In genomic region chr18:63298393-63299015, GRCh38 we compare ENCODE assay signal across 12 cellular contexts. TPM values are rescaled to one million over a fixed set of nuclear protein-coding genes. Genes with fewer than 3 reads are reported as not detected.
A peak's percentile ranks its signal among the peaks of the same experiment; 100 is the strongest.
DNase-seq lines count a peak whose midpoint lies in the region; ATAC-seq and TF ChIP-seq lines count a peak whose summit lies in the region.
"Had no signal": no experiment of that assay in that cellular context is flagged by ENCODE, and none has a peak within 500 bp of the region (broad histone marks: within the 10 kb centered on the region; RNA-seq: fewer than 3 reads in every experiment).

No MANE protein-coding gene starts in this region.

- peaks cover 67% of the 10 kb centered on the region for H3K4me1 Mint-ChIP-seq in activated CD4-positive, alpha-beta T cell treated with anti-CD3 and anti-CD28 coated beads for 36 hours
- peaks cover 71% of the 10 kb centered on the region for H3K4me1 Mint-ChIP-seq in activated B cell treated with CpG ODN at 0.5 μM for 24 hours
- peaks cover 72% of the 10 kb centered on the region for H3K4me1 Mint-ChIP-seq in stimulated activated effector memory CD8-positive, alpha-beta T cell treated with anti-CD3 and anti-CD28 coated beads, Interleukin-12 subunit alpha, Interleukin-12 subunit beta, amount 100 ng/mL, for 72 hours

- ATAC-seq in activated CD4-positive, alpha-beta T cell treated with anti-CD3 and anti-CD28 coated beads for 36 hours, result peak; percentile 25
- no peak for ATAC-seq in activated B cell treated with CpG ODN at 0.5 μM for 24 hours (ENCODE audit: low read depth)
- no peak for ATAC-seq in stimulated activated effector memory CD8-positive, alpha-beta T cell treated with anti-CD3 and anti-CD28 coated beads, Interleukin-12 subunit alpha, Interleukin-12 subunit beta, amount 100 ng/mL, for 72 hours
- ATAC-seq in HG02870 (IDR thresholded peaks at IDR 0.05; ENCODE audit: unreplicated experiment), result no peak

- intact Hi-C loops in activated CD4-positive, alpha-beta T cell treated with anti-CD3 and anti-CD28 coated beads for 36 hours (cut with DNase I, micrococcal nuclease), result no loop called here
- intact Hi-C loops in activated B cell treated with CpG ODN at 0.5 μM for 24 hours (cut with micrococcal nuclease), result no loop called here

- no peaks in the 10 kb centered on the region for H3K9me3 ChIP-seq in effector memory CD4-positive, alpha-beta T cell (ENCODE audit: control insufficient read depth, low read length)
- no peaks in the 10 kb centered on the region for H3K9me3 ChIP-seq in neuronal stem cell (replicated peaks in 1 of 2; ENCODE audit: control insufficient read depth in 2 of 2, insufficient read depth in 1 of 2, low read depth in 1 of 2, low read length in 2 of 2)

- H3K4me3 ChIP-seq in effector memory CD4-positive, alpha-beta T cell (ENCODE audit: insufficient read depth, low read depth, low read length, poor library complexity, severe bottlenecking), result no peak overlapping the region
- no peak overlapping the region for H3K4me3 ChIP-seq in neuronal stem cell (ENCODE audit: low read length in 2 of 2)

- TF ChIP-seq CTCF in activated B cell treated with CpG ODN at 0.5 μM for 24 hours (IDR thresholded peaks at IDR 0.05), result no peak

- H2AFZ ChIP-seq in neuronal stem cell (ENCODE audit: low read length), result no peak overlapping the region

- WGBS in neuronal stem cell (ENCODE audit: extremely low coverage in 2 of 2, insufficient read length in 2 of 2, insufficient replicate concordance in 1 of 2), 2 donors, result no CpG with 5 or more reads among the region's 5 CpGs

- peak overlapping the region; percentile 33 for H3K27ac ChIP-seq in effector memory CD4-positive, alpha-beta T cell (ENCODE audit: insufficient read depth, low read length, poor library complexity, severe bottlenecking)
- H3K27ac ChIP-seq in neuronal stem cell (replicated peaks; ENCODE audit: low read length), result no peak overlapping the region

- no peaks in the 10 kb centered on the region for H3K9me3 Mint-ChIP-seq in activated CD4-positive, alpha-beta T cell treated with anti-CD3 and anti-CD28 coated beads for 36 hours (ENCODE audit: low read depth)
- H3K9me3 Mint-ChIP-seq in activated B cell treated with CpG ODN at 0.5 μM for 24 hours, result no peaks in the 10 kb centered on the region
- H3K9me3 Mint-ChIP-seq in stimulated activated effector memory CD8-positive, alpha-beta T cell treated with anti-CD3 and anti-CD28 coated beads, Interleukin-12 subunit alpha, Interleukin-12 subunit beta, amount 100 ng/mL, for 72 hours, result no peaks in the 10 kb centered on the region

- peaks cover 62% of the 10 kb centered on the region for H3K4me1 ChIP-seq in effector memory CD4-positive, alpha-beta T cell (ENCODE audit: control insufficient read depth, insufficient read depth, low read length, poor library complexity, severe bottlenecking)
- peaks cover 1 to 10% of the 10 kb centered on the region in 2 donors for H3K4me1 ChIP-seq in neuronal stem cell (ENCODE audit: control insufficient read depth in 2 of 2, insufficient read depth in 1 of 2, low read depth in 1 of 2, low read length in 2 of 2)

- H3K18ac ChIP-seq in neuronal stem cell (ENCODE audit: low read length), result no peak overlapping the region

- no peak overlapping the region for H2BK15ac ChIP-seq in neuronal stem cell (ENCODE audit: low read length)

- H3K4ac ChIP-seq in neuronal stem cell (ENCODE audit: low read length), result no peak overlapping the region

- H3K9ac ChIP-seq in neuronal stem cell (ENCODE audit: low read depth, low read length, poor library complexity), result no peak overlapping the region

- H4K91ac ChIP-seq in neuronal stem cell (ENCODE audit: low read depth, low read length, poor library complexity), result no peak overlapping the region

- no peaks in the 10 kb centered on the region for H3K27me3 ChIP-seq in effector memory CD4-positive, alpha-beta T cell (replicated peaks; ENCODE audit: control insufficient read depth, insufficient read depth, low read length, poor library complexity, severe bottlenecking)
- H3K27me3 ChIP-seq in neuronal stem cell (ENCODE audit: control insufficient read depth in 3 of 3, insufficient read depth in 3 of 3, low read depth in 1 of 3, low read length in 3 of 3), result no peaks in the 10 kb centered on the region

- peak overlapping the region; percentile 90 for H3K27ac Mint-ChIP-seq in activated CD4-positive, alpha-beta T cell treated with anti-CD3 and anti-CD28 coated beads for 36 hours
- H3K27ac Mint-ChIP-seq in activated B cell treated with CpG ODN at 0.5 μM for 24 hours, result peak overlapping the region; percentile 38
- H3K27ac Mint-ChIP-seq in stimulated activated effector memory CD8-positive, alpha-beta T cell treated with anti-CD3 and anti-CD28 coated beads, Interleukin-12 subunit alpha, Interleukin-12 subunit beta, amount 100 ng/mL, for 72 hours, result peak overlapping the region; percentile 93

- H4K8ac ChIP-seq in neuronal stem cell (ENCODE audit: low read depth, low read length), result no peak overlapping the region

- no peaks in the 10 kb centered on the region for H3K79me1 ChIP-seq in neuronal stem cell (ENCODE audit: low read depth, low read length)

- POLR2A ChIA-PET in activated CD4-positive, alpha-beta T cell treated with anti-CD3 and anti-CD28 coated beads for 36 hours (lab: Charles Lee), result interaction anchor here (0.5 kb wide), 1 partner anchor 128 kb away, joined by 3 read pairs; no protein-coding TSS in a partner anchor
- POLR2A ChIA-PET in activated B cell treated with CpG ODN at 0.5 μM for 24 hours (lab: Charles Lee), result interaction anchor here (0.6 to 1.5 kb wide), 6 partner anchors 9 to 16 kb away, joined by 3 to 5 read pairs (median 3); no protein-coding TSS in a partner anchor

- H3K14ac ChIP-seq in neuronal stem cell (ENCODE audit: low read length), result no peak overlapping the region

- H2BK5ac ChIP-seq in neuronal stem cell (ENCODE audit: low read length), result no peak overlapping the region

- CTCF ChIA-PET in activated CD4-positive, alpha-beta T cell treated with anti-CD3 and anti-CD28 coated beads for 36 hours (lab: Charles Lee), result interaction anchor here (0.8 to 2.0 kb wide), 10 partner anchors 10 to 282 kb away, joined by 3 to 9 read pairs (median 4); no protein-coding TSS in a partner anchor
- CTCF ChIA-PET in activated B cell treated with CpG ODN at 0.5 μM for 24 hours (lab: Charles Lee), result interaction anchor here (2.2 kb wide), 1 partner anchor 19 kb away, joined by 6 read pairs; no protein-coding TSS in a partner anchor

- peaks cover 34% of the 10 kb centered on the region for H3K36me3 ChIP-seq in effector memory CD4-positive, alpha-beta T cell (ENCODE audit: control insufficient read depth, insufficient read depth, low read length)
- H3K36me3 ChIP-seq in neuronal stem cell (replicated peaks in 1 of 2; ENCODE audit: control insufficient read depth in 2 of 2, insufficient read depth in 2 of 2, low read length in 2 of 2), result peaks cover 0 to 18% of the 10 kb centered on the region in 2 donors

- H2BK12ac ChIP-seq in neuronal stem cell (ENCODE audit: low read length), result no peak overlapping the region

- no peaks in the 10 kb centered on the region for H3K27me3 Mint-ChIP-seq in activated CD4-positive, alpha-beta T cell treated with anti-CD3 and anti-CD28 coated beads for 36 hours
- no peaks in the 10 kb centered on the region for H3K27me3 Mint-ChIP-seq in activated B cell treated with CpG ODN at 0.5 μM for 24 hours

- no peak overlapping the region for H2AK5ac ChIP-seq in neuronal stem cell (ENCODE audit: low read depth, low read length)

- H3K4me3 Mint-ChIP-seq in activated CD4-positive, alpha-beta T cell treated with anti-CD3 and anti-CD28 coated beads for 36 hours, result no peak overlapping the region
- H3K4me3 Mint-ChIP-seq in activated B cell treated with CpG ODN at 0.5 μM for 24 hours, result no peak overlapping the region
- H3K4me3 Mint-ChIP-seq in stimulated activated effector memory CD8-positive, alpha-beta T cell treated with anti-CD3 and anti-CD28 coated beads, Interleukin-12 subunit alpha, Interleukin-12 subunit beta, amount 100 ng/mL, for 72 hours, result peak overlapping the region; percentile 75

- no peak overlapping the region for H3K23ac ChIP-seq in neuronal stem cell (ENCODE audit: low read depth, low read length, poor library complexity)

- H2BK120ac ChIP-seq in neuronal stem cell (ENCODE audit: low read depth, low read length), result no peak overlapping the region

- peak; percentile 58 for DNase-seq in activated CD4-positive, alpha-beta T cell treated with anti-CD3 and anti-CD28 coated beads for 36 hours
- no peak for DNase-seq in activated CD4-positive, alpha-beta T cell treated with anti-CD3 and anti-CD28 coated beads for 1 hour
- DNase-seq in activated B cell treated with CpG ODN at 0.5 μM for 24 hours (no peak), Ammon's horn (ENCODE audit: low spot score) (no peak), neuronal stem cell (ENCODE audit: low spot score) (no peak)
- peak in 1 of 3 donors; percentile 26 for DNase-seq in effector memory CD4-positive, alpha-beta T cell
- DNase-seq in stimulated activated effector memory CD8-positive, alpha-beta T cell treated with anti-CD3 and anti-CD28 coated beads, Interleukin-12 subunit alpha, Interleukin-12 subunit beta, amount 100 ng/mL, for 72 hours (ENCODE audit: low spot score in 2 of 2), result no peak
- DNase-seq: aorta, NCI-H1092 treated with DMSO at 0.1 percent for 48 hours, NCI-H69, SIG-M5 had no signal

- H3K4me2 ChIP-seq in neuronal stem cell (ENCODE audit: insufficient read depth, low read length, poor library complexity, severe bottlenecking), result no peak overlapping the region

- H3K36me3 Mint-ChIP-seq in activated CD4-positive, alpha-beta T cell treated with anti-CD3 and anti-CD28 coated beads for 36 hours (ENCODE audit: low read depth), result peaks cover 74% of the 10 kb centered on the region
- H3K36me3 Mint-ChIP-seq in activated B cell treated with CpG ODN at 0.5 μM for 24 hours (ENCODE audit: low read depth), result peaks cover 80% of the 10 kb centered on the region
- no peaks in the 10 kb centered on the region for H3K36me3 Mint-ChIP-seq in stimulated activated effector memory CD8-positive, alpha-beta T cell treated with anti-CD3 and anti-CD28 coated beads, Interleukin-12 subunit alpha, Interleukin-12 subunit beta, amount 100 ng/mL, for 72 hours

RNA-seq across cellular contexts. Expression of gene BCL2, which starts 21.1 kb away (rescaled TPM):
- 10 to 100 TPM; 66.0 to 88.9 TPM for total RNA-seq in activated CD4-positive, alpha-beta T cell treated with anti-CD3 and anti-CD28 coated beads for 36 hours
- total RNA-seq in activated B cell treated with CpG ODN at 0.5 μM for 24 hours, result 125 and 145 TPM in 2 replicates
- 10.8 TPM for polyA plus RNA-seq in neuronal stem cell (2013, experiment 1 of 2)
- 10.2 TPM for polyA plus RNA-seq in neuronal stem cell (2013, experiment 2 of 2)

Comparison
In these comparisons a context has a peak if more than half of its experiments do, and no peak if none do; other contexts are left out.
1. H3K27ac Mint-ChIP-seq: peak in every context shown above with its lines; median percentile 93 in stimulated activated effector memory CD8-positive, alpha-beta T cell treated with anti-CD3 and anti-CD28 coated beads, Interleukin-12 subunit alpha, Interleukin-12 subunit beta, amount 100 ng/mL, for 72 hours; 90 in activated CD4-positive, alpha-beta T cell treated with anti-CD3 and anti-CD28 coated beads for 36 hours; 38 in activated B cell treated with CpG ODN at 0.5 μM for 24 hours.